In genomic region chr14:61645247-61645646, GRCh38 we compare ENCODE assay signal across 18 cellular contexts.
"Had no signal": no experiment of that assay in that cellular context is flagged by ENCODE, and none has a peak within 500 bp of the region (broad histone marks: within the 10 kb centered on the region; RNA-seq: fewer than 3 reads in every experiment).

No MANE protein-coding gene starts in this region.

- H3K27ac ChIP-seq: dorsolateral prefrontal cortex, heart right ventricle, testis, tibial nerve had no signal

- H3K27me3 ChIP-seq: heart right ventricle, testis, tibial nerve had no signal

- ATAC-seq: heart right ventricle; naive thymus-derived CD4-positive, alpha-beta T cell; sciatic nerve; stimulated activated naive CD8-positive, alpha-beta T cell treated with anti-CD3 and anti-CD28 coated beads, Interleukin-15, amount 100 ng/mL, for 72 hours had no signal

- H3K27me3 Mint-ChIP-seq: stimulated activated naive B cell treated with anti-CD40 and anti-IgM and Interleukin-4, amounts not matched to agents 10 μg/mL and 1 μg/mL and 100 μg/mL, for 72 hours; stimulated activated naive CD8-positive, alpha-beta T cell treated with anti-CD3 and anti-CD28 coated beads, Interleukin-15, amount 100 ng/mL, for 72 hours had no signal

- H3K4me3 ChIP-seq: dorsolateral prefrontal cortex, heart right ventricle, skin epidermis, testis, tibial nerve had no signal

- H3K36me3 ChIP-seq: heart right ventricle, tibial nerve had no signal

- H3K27ac Mint-ChIP-seq: stimulated activated naive B cell treated with anti-CD40 and anti-IgM and Interleukin-4, amounts not matched to agents 10 μg/mL and 1 μg/mL and 100 μg/mL, for 72 hours; stimulated activated naive CD8-positive, alpha-beta T cell treated with anti-CD3 and anti-CD28 coated beads, Interleukin-15, amount 100 ng/mL, for 72 hours had no signal

- H3K9me3 ChIP-seq: heart right ventricle, testis, tibial nerve had no signal

- H3K36me3 Mint-ChIP-seq: stimulated activated naive B cell treated with anti-CD40 and anti-IgM and Interleukin-4, amounts not matched to agents 10 μg/mL and 1 μg/mL and 100 μg/mL, for 72 hours had no signal

- H3K4me1 ChIP-seq: testis, tibial nerve had no signal

- H3K9me3 Mint-ChIP-seq: nephron progenitor cell; stimulated activated naive B cell treated with anti-CD40 and anti-IgM and Interleukin-4, amounts not matched to agents 10 μg/mL and 1 μg/mL and 100 μg/mL, for 72 hours; stimulated activated naive CD8-positive, alpha-beta T cell treated with anti-CD3 and anti-CD28 coated beads, Interleukin-15, amount 100 ng/mL, for 72 hours had no signal

- DNase-seq: cortex of kidney; effector CD8-positive, alpha-beta T cell; heart right ventricle; hypothalamus; kidney glomerular epithelial cell; mesendoderm; posterior cingulate gyrus; stimulated activated CD4-positive, alpha-beta T cell treated with anti-CD3 and anti-CD28 coated beads, Interleukin-2, amount 100 ng/mL, for 24 hours; stimulated activated CD4-positive, alpha-beta T cell treated with anti-CD3 and anti-CD28 coated beads, Interleukin-4, amount 100 ng/mL, for 4 hours; stimulated activated naive B cell treated with anti-CD40 and anti-IgM and Interleukin-4, amounts not matched to agents 10 μg/mL and 1 μg/mL and 100 μg/mL, for 72 hours; stimulated activated naive CD8-positive, alpha-beta T cell treated with anti-CD3 and anti-CD28 coated beads, Interleukin-15, amount 100 ng/mL, for 72 hours; testis had no signal

- H3K4me3 Mint-ChIP-seq: naive thymus-derived CD4-positive, alpha-beta T cell; stimulated activated naive B cell treated with anti-CD40 and anti-IgM and Interleukin-4, amounts not matched to agents 10 μg/mL and 1 μg/mL and 100 μg/mL, for 72 hours; stimulated activated naive CD8-positive, alpha-beta T cell treated with anti-CD3 and anti-CD28 coated beads, Interleukin-15, amount 100 ng/mL, for 72 hours had no signal
